15 cellular contexts compared by ENCODE assay signal in the genomic region with DNA sequence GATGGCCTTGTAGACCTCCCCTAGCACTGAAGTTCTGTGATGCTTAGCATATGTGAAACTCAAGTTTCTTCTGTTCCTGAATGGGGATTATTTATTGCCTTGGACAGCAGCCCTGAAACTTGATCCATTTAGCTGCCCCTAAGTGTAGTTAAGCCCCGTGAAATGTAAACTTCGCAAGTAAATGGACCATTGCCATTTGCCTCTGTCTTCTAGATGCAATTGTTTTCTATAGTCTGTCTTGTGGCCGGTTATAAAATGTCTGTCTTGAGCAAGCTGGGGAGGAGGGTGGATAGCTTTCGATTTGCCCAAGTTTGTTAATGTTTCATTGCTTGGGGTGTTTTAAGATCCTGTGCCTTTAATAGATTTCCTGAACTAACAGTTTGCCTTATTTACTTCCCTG.
DNase-seq lines count a peak whose midpoint lies in the region; ATAC-seq and TF ChIP-seq lines count a peak whose summit lies in the region.
"Had no signal": no experiment of that assay in that cellular context is flagged by ENCODE, and none has a peak within 500 bp of the region (broad histone marks: within the 10 kb centered on the region; RNA-seq: fewer than 3 reads in every experiment).

No MANE protein-coding gene starts in this region.

- WGBS in trophoblast cell (ENCODE audit: extremely low coverage, insufficient coverage, insufficient read length) = no CpG with 5 or more reads among the region's 4 CpGs

- CTCF ChIA-PET in BJ (lab: Yijun Ruan, JAX) = no interaction called here

- H3K4ac ChIP-seq in trophoblast cell (ENCODE audit: low read depth, low read length) = no peak overlapping the region

- no peak overlapping the region for H3K9ac ChIP-seq in trophoblast cell (ENCODE audit: low read length)

- no peak overlapping the region for H4K8ac ChIP-seq in trophoblast cell (ENCODE audit: low read depth, low read length)

- no peak overlapping the region for H3K4me3 ChIP-seq in BJ (ENCODE audit: low read depth, low read length)
- H3K4me3 ChIP-seq in trophoblast cell (ENCODE audit: low read depth, low read length) = no peak overlapping the region
- no peak overlapping the region for H3K4me3 ChIP-seq in vagina
- H3K4me3 ChIP-seq: cardiac muscle cell, pancreas had no signal

- H3K27me3 Mint-ChIP-seq in nephron progenitor cell (ENCODE audit: low read depth, poor library complexity) = peaks cover 3% of the 10 kb centered on the region

- peak; percentile 36 for DNase-seq in BJ (ENCODE audit: low read depth)
- DNase-seq in NCI-H524 (lab: John Stamatoyannopoulos, UW) = peak; percentile 82 to 93
- DNase-seq in epidermal melanocyte (ENCODE audit: insufficient read length, low spot score) = peak; percentile 18
- peak; percentile 44 for DNase-seq in nephron progenitor cell
- no peak for DNase-seq in dermis blood vessel endothelial cell
- no peak for DNase-seq in trophoblast cell
- DNase-seq in vagina (ENCODE audit: extremely low spot score in 2 of 2) = no peak
- DNase-seq: activated CD4-positive, alpha-beta T cell treated with anti-CD3 and anti-CD28 coated beads, Interleukin-2, amount 50 U/mL, for 1 hour; C1 segment of cervical spinal cord; pancreas had no signal

- no peak overlapping the region for H2BK120ac ChIP-seq in trophoblast cell (ENCODE audit: insufficient read depth, low read length, poor library complexity)

- no peak overlapping the region for H2AFZ ChIP-seq in trophoblast cell (ENCODE audit: insufficient read depth, low read length, poor library complexity)

- no peak for TF ChIP-seq CTCF in BJ (IDR thresholded peaks at IDR 0.05; ENCODE audit: insufficient read depth, low read depth, low read length)
- no peak for TF ChIP-seq CTCF in nephron progenitor cell (IDR thresholded peaks at IDR 0.05)
- no peak for TF ChIP-seq CTCF in vagina (IDR thresholded peaks at IDR 0.05)

- H3K27ac ChIP-seq in trophoblast cell (ENCODE audit: low read depth, low read length) = no peak overlapping the region
- no peak overlapping the region for H3K27ac ChIP-seq in vagina
- H3K27ac ChIP-seq: cardiac muscle cell, pancreas had no signal

- no peak overlapping the region for H2BK12ac ChIP-seq in trophoblast cell (ENCODE audit: low read length)

- POLR2A ChIA-PET in BJ (lab: Charles Lee) = no interaction called here

- H4K91ac ChIP-seq in trophoblast cell (ENCODE audit: low read depth, low read length) = no peak overlapping the region

- H2AK5ac ChIP-seq in trophoblast cell (ENCODE audit: low read length) = no peak overlapping the region

- no peak overlapping the region for H2BK5ac ChIP-seq in trophoblast cell (ENCODE audit: low read depth, low read length, poor library complexity)

- H3K4me1 Mint-ChIP-seq in nephron progenitor cell = peaks cover 67% of the 10 kb centered on the region
- H3K4me1 Mint-ChIP-seq: stimulated activated effector memory CD8-positive, alpha-beta T cell treated with anti-CD3 and anti-CD28 coated beads, Interleukin-12 subunit alpha, Interleukin-12 subunit beta, amount 100 ng/mL, for 72 hours had no signal

- peak overlapping the region; percentile 88 for H3K27ac Mint-ChIP-seq in nephron progenitor cell
- H3K27ac Mint-ChIP-seq: stimulated activated effector memory CD8-positive, alpha-beta T cell treated with anti-CD3 and anti-CD28 coated beads, Interleukin-12 subunit alpha, Interleukin-12 subunit beta, amount 100 ng/mL, for 72 hours; T-helper 2 cell treated with Interferon-gamma antibody and Interleukin-4, amounts not matched to agents 5 μg/mL and 100 μg/mL, for 36 hours had no signal

- no peak overlapping the region for H3K4me2 ChIP-seq in trophoblast cell (ENCODE audit: low read length)

- H3K9me3 ChIP-seq in trophoblast cell (ENCODE audit: insufficient read depth, low read depth, low read length) (no peaks in the 10 kb centered on the region), vagina (no peaks in the 10 kb centered on the region)
- H3K9me3 ChIP-seq: pancreas had no signal

- H3K18ac ChIP-seq in trophoblast cell (ENCODE audit: low read length) = no peak overlapping the region

- H3K79me1 ChIP-seq in trophoblast cell (ENCODE audit: low read length) = no peaks in the 10 kb centered on the region

- H3K27me3 ChIP-seq in BJ (ENCODE audit: control insufficient read depth, insufficient read depth, low read length) = no peaks in the 10 kb centered on the region
- H3K27me3 ChIP-seq in trophoblast cell (ENCODE audit: insufficient read depth, low read length) = no peaks in the 10 kb centered on the region
- H3K27me3 ChIP-seq in vagina = no peaks in the 10 kb centered on the region
- H3K27me3 ChIP-seq: cardiac muscle cell, pancreas had no signal

- TF ChIP-seq POLR2A in vagina (IDR thresholded peaks at IDR 0.05) = no peak

- H3K4me3 Mint-ChIP-seq in nephron progenitor cell = peak overlapping the region; percentile 6
- H3K4me3 Mint-ChIP-seq: stimulated activated effector memory CD8-positive, alpha-beta T cell treated with anti-CD3 and anti-CD28 coated beads, Interleukin-12 subunit alpha, Interleukin-12 subunit beta, amount 100 ng/mL, for 72 hours; T-helper 2 cell treated with Interferon-gamma antibody and Interleukin-4, amounts not matched to agents 5 μg/mL and 100 μg/mL, for 36 hours had no signal

- intact Hi-C loops in vagina (cut with DNase I) = loop anchor here (5.0 kb wide), 1 partner anchor 396 kb away; no protein-coding TSS in a partner anchor

- H3K79me2 ChIP-seq in trophoblast cell (ENCODE audit: control insufficient read depth, insufficient read depth, low read length, poor library complexity) = no peaks in the 10 kb centered on the region

- H3K4me1 ChIP-seq in trophoblast cell (ENCODE audit: control insufficient read depth in 1 of 2, insufficient read depth in 2 of 2, low read length in 2 of 2) (no peaks in the 10 kb centered on the region), vagina (peaks cover 9% of the 10 kb centered on the region)
- H3K4me1 ChIP-seq: pancreas had no signal

- H3K23ac ChIP-seq in trophoblast cell (ENCODE audit: low read length) = no peak overlapping the region

- ATAC-seq in HG03432 (IDR thresholded peaks at IDR 0.05; ENCODE audit: unreplicated experiment) = no peak
- ATAC-seq: HCT116; stimulated activated effector memory CD8-positive, alpha-beta T cell treated with anti-CD3 and anti-CD28 coated beads, Interleukin-12 subunit alpha, Interleukin-12 subunit beta, amount 100 ng/mL, for 72 hours had no signal

- H3K14ac ChIP-seq in trophoblast cell (ENCODE audit: low read length) = no peak overlapping the region

- H3K36me3 ChIP-seq in BJ (ENCODE audit: control insufficient read depth, insufficient read depth, low read length) (no peaks in the 10 kb centered on the region), trophoblast cell (ENCODE audit: control insufficient read depth in 1 of 2, insufficient read depth in 2 of 2, low read length in 2 of 2) (no peaks in the 10 kb centered on the region), vagina (no peaks in the 10 kb centered on the region)
- H3K36me3 ChIP-seq: cardiac muscle cell, pancreas had no signal

- H4K12ac ChIP-seq in trophoblast cell (ENCODE audit: low read depth, low read length) = no peak overlapping the region

- H3K9me3 Mint-ChIP-seq in nephron progenitor cell = no peaks in the 10 kb centered on the region
- H3K9me3 Mint-ChIP-seq: stimulated activated effector memory CD8-positive, alpha-beta T cell treated with anti-CD3 and anti-CD28 coated beads, Interleukin-12 subunit alpha, Interleukin-12 subunit beta, amount 100 ng/mL, for 72 hours; T-helper 2 cell treated with Interferon-gamma antibody and Interleukin-4, amounts not matched to agents 5 μg/mL and 100 μg/mL, for 36 hours had no signal

- no peaks in the 10 kb centered on the region for H3K36me3 Mint-ChIP-seq in nephron progenitor cell (ENCODE audit: low read depth)
- H3K36me3 Mint-ChIP-seq: stimulated activated effector memory CD8-positive, alpha-beta T cell treated with anti-CD3 and anti-CD28 coated beads, Interleukin-12 subunit alpha, Interleukin-12 subunit beta, amount 100 ng/mL, for 72 hours had no signal

Comparison
In these comparisons a context has a peak if more than half of its experiments do, and no peak if none do; other contexts are left out.
1. DNase-seq: peak in BJ (single experiment), NCI-H524 (2 of 2), epidermal melanocyte (single experiment) and nephron progenitor cell (single experiment); none in dermis blood vessel endothelial cell (single experiment), trophoblast cell (0 of 2) and vagina (0 of 2).